9 cellular contexts compared by ENCODE assay signal in the genomic region with DNA sequence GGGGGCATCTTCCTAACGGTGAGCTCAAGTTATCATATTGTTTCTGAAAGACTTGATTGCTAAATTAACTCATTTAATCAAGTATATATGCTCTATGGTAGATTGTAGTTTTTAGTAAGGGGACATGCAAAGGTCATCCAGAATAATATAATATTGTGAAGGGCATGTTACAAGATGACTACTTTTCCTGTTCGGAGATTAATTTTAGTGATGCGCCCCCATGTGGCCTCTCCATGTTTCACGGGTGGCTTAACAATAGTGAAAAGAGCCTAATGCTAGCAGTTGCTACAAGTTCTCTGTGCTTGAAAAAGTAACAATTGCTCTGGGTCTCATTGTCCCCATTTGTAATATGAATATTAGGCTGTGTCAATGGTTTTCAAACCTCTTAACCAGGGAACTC. TPM values are rescaled to one million over a fixed set of nuclear protein-coding genes. Genes with fewer than 3 reads are reported as not detected.
DNase-seq lines count a peak whose midpoint lies in the region; ATAC-seq and TF ChIP-seq lines count a peak whose summit lies in the region.
"Had no signal": no experiment of that assay in that cellular context is flagged by ENCODE, and none has a peak within 500 bp of the region (broad histone marks: within the 10 kb centered on the region; RNA-seq: fewer than 3 reads in every experiment).

No MANE protein-coding gene starts in this region.

- H4K20me1 ChIP-seq in MM.1S (ENCODE audit: insufficient read depth, low read length) = no peaks in the 10 kb centered on the region

- H3K4me1 ChIP-seq in MM.1S (ENCODE audit: low read length) (no peaks in the 10 kb centered on the region), gastrocnemius medialis (peaks cover 48 to 60% of the 10 kb centered on the region in 2 donors), vagina (no peaks in the 10 kb centered on the region)

- TF ChIP-seq CTCF in MM.1S (IDR thresholded peaks at IDR 0.05; ENCODE audit: low read length) (peak; percentile 56), gastrocnemius medialis (IDR thresholded peaks at IDR 0.05 in 4 of 5, conservative IDR thresholded peaks at IDR 0.05 in 1 of 5) (peak; percentile 29 to 57 (median 39)), vagina (IDR thresholded peaks at IDR 0.05) (peak in 1 of 3 experiments; percentile 23)

- no peaks in the 10 kb centered on the region for H3K9me2 ChIP-seq in MM.1S (replicated peaks; ENCODE audit: insufficient read depth, low read length)

- H3K27ac ChIP-seq in MM.1S (ENCODE audit: low read length) = no peak overlapping the region
- H3K27ac ChIP-seq in gastrocnemius medialis = peak overlapping the region; percentile 73 to 92 (median 84)
- H3K27ac ChIP-seq in vagina = no peak overlapping the region

- H3F3A ChIP-seq in MM.1S (ENCODE audit: insufficient read depth, low read length) = no peaks in the 10 kb centered on the region

- no peak overlapping the region for H2AFZ ChIP-seq in MM.1S (ENCODE audit: low read length)

- TF ChIP-seq POLR2A in gastrocnemius medialis (IDR thresholded peaks at IDR 0.05) = no peak
- no peak for TF ChIP-seq POLR2A in vagina (IDR thresholded peaks at IDR 0.05)

- H3K9me3 Mint-ChIP-seq in activated CD8-positive, alpha-beta T cell treated with anti-CD3 and anti-CD28 coated beads, Interleukin-2, amount 10 ng/mL, durations not matched to agents 7 days and 5 days (ENCODE audit: insufficient read depth) = no peaks in the 10 kb centered on the region

- no peaks in the 10 kb centered on the region for H3K4me1 Mint-ChIP-seq in activated CD8-positive, alpha-beta T cell treated with anti-CD3 and anti-CD28 coated beads, Interleukin-2, amount 10 ng/mL, durations not matched to agents 7 days and 5 days (ENCODE audit: low read depth)

- no peak overlapping the region for H3K4me3 ChIP-seq in MM.1S (ENCODE audit: low read length)
- H3K4me3 ChIP-seq in gastrocnemius medialis = no peak overlapping the region
- H3K4me3 ChIP-seq in vagina = no peak overlapping the region

- DNase-seq in SIG-M5 treated with dmso at 0.1 percent for 504 hours (lab: John Stamatoyannopoulos, UW; ENCODE audit: unreplicated experiment) = peak; percentile 4
- DNase-seq in SIG-M5 (lab: John Stamatoyannopoulos, UW) = no peak
- DNase-seq in MM.1S = peak; percentile 9
- DNase-seq in activated CD8-positive, alpha-beta T cell treated with anti-CD3 and anti-CD28 coated beads, Interleukin-2, amount 10 ng/mL, durations not matched to agents 7 days and 5 days = peak; percentile 35
- DNase-seq in fibroblast of gingiva (ENCODE audit: low read depth) = peak; percentile 3
- peak in 1 of 2 donors; percentile 42 for DNase-seq in gastrocnemius medialis
- DNase-seq in GM19238 (ENCODE audit: insufficient read length, low spot score) = no peak
- no peak for DNase-seq in vagina (ENCODE audit: extremely low spot score in 2 of 2)

- H3K27me3 ChIP-seq in MM.1S (replicated peaks; ENCODE audit: insufficient read depth, low read length) (no peaks in the 10 kb centered on the region), gastrocnemius medialis (no peaks in the 10 kb centered on the region), vagina (no peaks in the 10 kb centered on the region)

- no peak overlapping the region for H3K9ac ChIP-seq in MM.1S (ENCODE audit: low read length)

- H3K27ac Mint-ChIP-seq in activated CD8-positive, alpha-beta T cell treated with anti-CD3 and anti-CD28 coated beads, Interleukin-2, amount 10 ng/mL, durations not matched to agents 7 days and 5 days = no peak overlapping the region

- H3K9me3 ChIP-seq in MM.1S (replicated peaks; ENCODE audit: insufficient read depth, low read length) (no peaks in the 10 kb centered on the region), gastrocnemius medialis (no peaks in the 10 kb centered on the region), vagina (no peaks in the 10 kb centered on the region)

- no peaks in the 10 kb centered on the region for H3K36me3 Mint-ChIP-seq in activated CD8-positive, alpha-beta T cell treated with anti-CD3 and anti-CD28 coated beads, Interleukin-2, amount 10 ng/mL, durations not matched to agents 7 days and 5 days (ENCODE audit: low read depth)

- ATAC-seq in activated CD8-positive, alpha-beta T cell treated with anti-CD3 and anti-CD28 coated beads, Interleukin-2, amount 10 ng/mL, durations not matched to agents 7 days and 5 days = no peak
- no peak for ATAC-seq in gastrocnemius medialis

- intact Hi-C loops in gastrocnemius medialis (cut with DNase I; ENCODE audit: low total_unique reads) = no loop called here
- intact Hi-C loops in vagina (cut with DNase I) = no loop called here

- H3K27me3 Mint-ChIP-seq in activated CD8-positive, alpha-beta T cell treated with anti-CD3 and anti-CD28 coated beads, Interleukin-2, amount 10 ng/mL, durations not matched to agents 7 days and 5 days (ENCODE audit: low read depth) = peaks cover 7% of the 10 kb centered on the region

- no peaks in the 10 kb centered on the region for H3K36me3 ChIP-seq in MM.1S (replicated peaks; ENCODE audit: insufficient read depth, low read length)
- no peaks in the 10 kb centered on the region for H3K36me3 ChIP-seq in gastrocnemius medialis
- H3K36me3 ChIP-seq in vagina = no peaks in the 10 kb centered on the region

- H3K79me2 ChIP-seq in MM.1S (ENCODE audit: low read length) = no peaks in the 10 kb centered on the region

- in situ Hi-C loops in gastrocnemius medialis (cut with MboI; ENCODE audit: low sequenced_read_pairs in 4 of 4) = loop anchor here in 1 of 4 donors (25.0 kb wide), 1 partner anchor 1233 kb away; no protein-coding TSS in a partner anchor

- H3K4me3 Mint-ChIP-seq in activated CD8-positive, alpha-beta T cell treated with anti-CD3 and anti-CD28 coated beads, Interleukin-2, amount 10 ng/mL, durations not matched to agents 7 days and 5 days = no peak overlapping the region

- POLR2A ChIA-PET in activated CD8-positive, alpha-beta T cell treated with anti-CD3 and anti-CD28 coated beads, Interleukin-2, amount 10 ng/mL, durations not matched to agents 7 days and 5 days (lab: Charles Lee) = no interaction called here

- CTCF ChIA-PET in activated CD8-positive, alpha-beta T cell treated with anti-CD3 and anti-CD28 coated beads, Interleukin-2, amount 10 ng/mL, durations not matched to agents 7 days and 5 days (lab: Charles Lee) = interaction anchor here (0.8 to 1.6 kb wide), 4 partner anchors 11 to 1253 kb away, joined by 3 to 5 read pairs (median 4); no protein-coding TSS in a partner anchor

- no peak overlapping the region for H3K4me2 ChIP-seq in MM.1S (ENCODE audit: low read depth, low read length)

RNA-seq across cellular contexts. Expression of a gene that starts 12.2 kb away (rescaled TPM):
- not detected for total RNA-seq in activated CD8-positive, alpha-beta T cell treated with anti-CD3 and anti-CD28 coated beads, Interleukin-2, amount 10 ng/mL, durations not matched to agents 7 days and 5 days
- 100 to 1,000 TPM in 3 of 4 donors, 10 to 100 TPM in 1; 79.1 to 797 (median 200) TPM for total RNA-seq in gastrocnemius medialis
- not detected for total RNA-seq in vagina
- total RNA-seq: temporal lobe had no signal

Comparison
In these comparisons a context has a peak if more than half of its experiments do, and no peak if none do; other contexts are left out.
1. DNase-seq: peak in SIG-M5 treated with dmso at 0.1 percent for 504 hours (single experiment), MM.1S (single experiment), activated CD8-positive, alpha-beta T cell treated with anti-CD3 and anti-CD28 coated beads, Interleukin-2, amount 10 ng/mL, durations not matched to agents 7 days and 5 days (single experiment) and fibroblast of gingiva (single experiment); none in SIG-M5 (single experiment), GM19238 (single experiment) and vagina (0 of 2).
2. H3K27ac ChIP-seq: peak in gastrocnemius medialis (4 of 4); none in MM.1S (single experiment) and vagina (single experiment).
3. RNA of a gene that starts 12.2 kb away (total RNA-seq): 79.1 to 797 TPM in gastrocnemius medialis; not detected in activated CD8-positive, alpha-beta T cell treated with anti-CD3 and anti-CD28 coated beads, Interleukin-2, amount 10 ng/mL, durations not matched to agents 7 days and 5 days and not detected in vagina (single experiment); every median in the first group is over 10 times any median in the second.